18 cellular contexts compared by ENCODE assay signal in the genomic region with DNA sequence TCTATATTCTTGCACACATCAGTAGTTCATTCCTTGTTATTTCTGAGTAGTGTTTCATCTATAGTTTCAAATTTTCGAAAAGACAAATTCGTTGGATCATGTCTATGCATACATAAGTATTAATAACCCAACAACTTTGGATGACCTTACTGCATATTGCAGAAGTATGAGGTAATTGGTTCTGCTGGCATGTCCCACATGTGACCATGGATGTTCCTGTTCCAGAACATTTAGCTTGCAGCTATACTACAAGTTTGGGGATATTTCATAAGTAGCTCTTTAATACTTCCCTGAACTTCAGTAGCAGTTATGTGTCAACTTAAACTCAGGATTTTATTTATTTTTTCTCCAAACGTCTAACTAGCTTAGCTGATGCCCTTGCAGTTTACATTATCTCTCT. TPM values are rescaled to one million over a fixed set of nuclear protein-coding genes. Genes with fewer than 3 reads are reported as not detected.
DNase-seq lines count a peak whose midpoint lies in the region; ATAC-seq and TF ChIP-seq lines count a peak whose summit lies in the region.
"Had no signal": no experiment of that assay in that cellular context is flagged by ENCODE, and none has a peak within 500 bp of the region (broad histone marks: within the 10 kb centered on the region; RNA-seq: fewer than 3 reads in every experiment).

No MANE protein-coding gene starts in this region.

- no peaks in the 10 kb centered on the region for H3K27me3 Mint-ChIP-seq in endodermal cell (ENCODE audit: insufficient read depth)
- H3K27me3 Mint-ChIP-seq: CD4-positive, alpha-beta T cell had no signal

- no peak overlapping the region for H3K4me3 Mint-ChIP-seq in endodermal cell
- H3K4me3 Mint-ChIP-seq: CD4-positive, alpha-beta T cell; GM23338 had no signal

- no peaks in the 10 kb centered on the region for H3K27me3 ChIP-seq in upper lobe of right lung
- H3K27me3 ChIP-seq in endodermal cell (ENCODE audit: control insufficient read depth, insufficient read depth, low read length, poor library complexity, severe bottlenecking) = no peaks in the 10 kb centered on the region

- peaks cover 7% of the 10 kb centered on the region for H3K9me3 Mint-ChIP-seq in endodermal cell
- H3K9me3 Mint-ChIP-seq: GM23338 had no signal

- H3K36me3 Mint-ChIP-seq in endodermal cell (ENCODE audit: low read depth) = peaks cover 8% of the 10 kb centered on the region

- DNase-seq in NCI-H2171 treated with DMSO at 0.1 percent for 48 hours (lab: John Stamatoyannopoulos, UW) (peak; percentile 36), NCI-H2171 (lab: John Stamatoyannopoulos, UW) (no peak), DMS 273 (lab: John Stamatoyannopoulos, UW; ENCODE audit: unreplicated experiment) (peak; percentile 73), MV-4-11 (lab: John Stamatoyannopoulos, UW) (peak; percentile 47), upper lobe of right lung (no peak), NCI-H446 (lab: John Stamatoyannopoulos, UW) (no peak), endodermal cell (no peak), Right ventricle myocardium superior (no peak)
- DNase-seq: 8988T; C1 segment of cervical spinal cord; Caco-2; CD4-positive, alpha-beta T cell; DMS79 treated with DMSO at 0.1 percent for 48 hours; GF-D8; HCEC 1CT; IMR-90 had no signal

- H3K36me3 ChIP-seq in upper lobe of right lung = no peaks in the 10 kb centered on the region
- no peaks in the 10 kb centered on the region for H3K36me3 ChIP-seq in endodermal cell (ENCODE audit: control insufficient read depth, insufficient read depth, low read length)

- intact Hi-C loops in upper lobe of right lung (cut with DNase I) (no loop called here), Right ventricle myocardium superior (cut with DNase I) (no loop called here)

- no peaks in the 10 kb centered on the region for H3K9me3 ChIP-seq in upper lobe of right lung
- H3K9me3 ChIP-seq in endodermal cell (ENCODE audit: control insufficient read depth, low read length) = no peaks in the 10 kb centered on the region
- H3K9me3 ChIP-seq: Caco-2 had no signal

- TF ChIP-seq CTCF in upper lobe of right lung (IDR thresholded peaks at IDR 0.05) = no peak
- TF ChIP-seq CTCF in endodermal cell (conservative IDR thresholded peaks at IDR 0.05) = no peak

- H3K27ac ChIP-seq in upper lobe of right lung (no peak overlapping the region), endodermal cell (ENCODE audit: low read depth, low read length) (no peak overlapping the region)
- H3K27ac ChIP-seq: HL-60 had no signal

- WGBS in endodermal cell (ENCODE audit: insufficient coverage in 1 of 2, insufficient read length in 1 of 2), 2 experiments = 78 to 100% methylated on average over 1 to 3 of the region's 3 CpGs

- ATAC-seq in upper lobe of right lung (peak; percentile 75), Right ventricle myocardium superior (ENCODE audit: poor library complexity) (no peak)
- ATAC-seq: GM23338 had no signal

- H3K4me1 ChIP-seq in upper lobe of right lung (no peaks in the 10 kb centered on the region), endodermal cell (ENCODE audit: control insufficient read depth, insufficient read depth, low read length) (no peaks in the 10 kb centered on the region)

- H3K4me1 Mint-ChIP-seq in endodermal cell = no peaks in the 10 kb centered on the region
- H3K4me1 Mint-ChIP-seq: GM23338 had no signal

- H3K9ac ChIP-seq in endodermal cell (ENCODE audit: extremely low read depth, low read length, poor library complexity, severe bottlenecking) = no peak overlapping the region

- H3K27ac Mint-ChIP-seq in endodermal cell = no peak overlapping the region
- H3K27ac Mint-ChIP-seq: CD4-positive, alpha-beta T cell; GM23338 had no signal

- no peak overlapping the region for H3K4me3 ChIP-seq in upper lobe of right lung
- no peak overlapping the region for H3K4me3 ChIP-seq in endodermal cell (ENCODE audit: low read length)
- H3K4me3 ChIP-seq: GM23338 had no signal

RNA-seq across cellular contexts. Expression of a gene that starts 45.0 kb away (rescaled TPM):
- 6.8 TPM for total RNA-seq in upper lobe of right lung
- 1 to 10 TPM; 8.7 to 9.7 TPM for total RNA-seq in endodermal cell
- 3.6 TPM for polyA plus RNA-seq in endodermal cell (2013, experiment 1 of 2)
- polyA plus RNA-seq in endodermal cell (2013, experiment 2 of 2) = 3.9 TPM
- 4.0 TPM for total RNA-seq in Right ventricle myocardium superior

RNA-seq across cellular contexts. Expression of a gene that starts 45.3 kb away (rescaled TPM):
- 1.8 TPM for total RNA-seq in upper lobe of right lung
- total RNA-seq in endodermal cell = 1 to 10 TPM; 1.3 to 1.5 TPM
- polyA plus RNA-seq in endodermal cell (2013, experiment 1 of 2) = 2.2 TPM
- polyA plus RNA-seq in endodermal cell (2013, experiment 2 of 2) = 2.1 TPM
- total RNA-seq in Right ventricle myocardium superior = 1.1 TPM

Comparison
In these comparisons a context has a peak if more than half of its experiments do, and no peak if none do; other contexts are left out.
1. DNase-seq: peak in NCI-H2171 treated with DMSO at 0.1 percent for 48 hours (single experiment), DMS 273 (single experiment) and MV-4-11 (single experiment); none in NCI-H2171 (single experiment), upper lobe of right lung (single experiment), NCI-H446 (0 of 2), endodermal cell (single experiment) and Right ventricle myocardium superior (single experiment).